In genomic region chr7:130142654-130143333, GRCh38 we compare ENCODE assay signal across 15 cellular contexts.
A peak's percentile ranks its signal among the peaks of the same experiment; 100 is the strongest.
DNase-seq lines count a peak whose midpoint lies in the region; ATAC-seq and TF ChIP-seq lines count a peak whose summit lies in the region.
"Had no signal": no experiment of that assay in that cellular context is flagged by ENCODE, and none has a peak within 500 bp of the region (broad histone marks: within the 10 kb centered on the region; RNA-seq: fewer than 3 reads in every experiment).

No MANE protein-coding gene starts in this region.

- H3K27me3 Mint-ChIP-seq in CD8-positive, alpha-beta T cell (ENCODE audit: low read depth): no peaks in the 10 kb centered on the region
- H3K27me3 Mint-ChIP-seq in progenitor cell of endocrine pancreas: no peaks in the 10 kb centered on the region

- H3K9me3 Mint-ChIP-seq in CD8-positive, alpha-beta T cell: no peaks in the 10 kb centered on the region
- no peaks in the 10 kb centered on the region for H3K9me3 Mint-ChIP-seq in progenitor cell of endocrine pancreas (ENCODE audit: low read depth)

- no peaks in the 10 kb centered on the region for H3F3A ChIP-seq in PC-3 (ENCODE audit: low read length, unreplicated experiment)

- no peak for DNase-seq in CD8-positive, alpha-beta T cell
- DNase-seq in RWPE2 (ENCODE audit: low spot score) (no peak), left lung (no peak), progenitor cell of endocrine pancreas (ENCODE audit: low spot score, unreplicated experiment) (no peak), T-helper 1 cell (no peak), PC-3 (no peak)
- DNase-seq: activated CD4-positive, CD25-positive, alpha-beta regulatory T cell treated with anti-CD3 and anti-CD28 coated beads, Interleukin-2, amount 50 U/mL, for 72 hours; activated T-cell treated with anti-CD3 and anti-CD28 coated beads, Interleukin-2, amount 50 U/mL, for 1 hour; BE2C; cortex of kidney; NCI-H1930; small intestine had no signal

- CTCF ChIA-PET in CD8-positive, alpha-beta T cell (lab: Charles Lee): no interaction called here
- CTCF ChIA-PET in PC-3 (lab: Charles Lee): no interaction called here

- intact Hi-C loops in CD8-positive, alpha-beta T cell (cut with DNase I, micrococcal nuclease): no loop called here
- intact Hi-C loops in left lung (cut with DNase I): no loop called here
- intact Hi-C loops in PC-3 (cut with micrococcal nuclease): no loop called here

- no peak overlapping the region for H3K9ac ChIP-seq in PC-3 (ENCODE audit: low read length)

- H4K20me1 ChIP-seq in PC-3 (ENCODE audit: low read length): no peaks in the 10 kb centered on the region

- no peak overlapping the region for H3K27ac Mint-ChIP-seq in CD8-positive, alpha-beta T cell
- H3K27ac Mint-ChIP-seq in progenitor cell of endocrine pancreas: peak overlapping the region; percentile 54

- H3K27me3 ChIP-seq in CD8-positive, alpha-beta T cell (ENCODE audit: insufficient read depth, low read length): no peaks in the 10 kb centered on the region
- no peaks in the 10 kb centered on the region for H3K27me3 ChIP-seq in RWPE2 (ENCODE audit: insufficient read depth, poor library complexity, severe bottlenecking)
- no peaks in the 10 kb centered on the region for H3K27me3 ChIP-seq in left lung
- no peaks in the 10 kb centered on the region for H3K27me3 ChIP-seq in PC-3 (ENCODE audit: low read length)
- H3K27me3 ChIP-seq: BE2C had no signal

- H2AFZ ChIP-seq in PC-3 (ENCODE audit: low read length): no peak overlapping the region

- H3K4me3 Mint-ChIP-seq in CD8-positive, alpha-beta T cell: peak overlapping the region; percentile 51
- H3K4me3 Mint-ChIP-seq in progenitor cell of endocrine pancreas (ENCODE audit: low read depth): no peak overlapping the region

- no peak for ATAC-seq in CD8-positive, alpha-beta T cell
- ATAC-seq in RWPE2 (ENCODE audit: low read depth): no peak
- ATAC-seq in left lung: no peak
- no peak for ATAC-seq in HG02938 (IDR thresholded peaks at IDR 0.05; ENCODE audit: unreplicated experiment)
- ATAC-seq in HG02610 (IDR thresholded peaks at IDR 0.05; ENCODE audit: unreplicated experiment): no peak
- no peak for ATAC-seq in PC-3
- ATAC-seq: left colon had no signal

- no TSS peak for BruUV-seq in PC-3 (replicated peaks; lab: Mats Ljungman, UMichigan)

- H3K36me3 Mint-ChIP-seq in CD8-positive, alpha-beta T cell: peaks cover 8% of the 10 kb centered on the region
- H3K36me3 Mint-ChIP-seq in progenitor cell of endocrine pancreas (ENCODE audit: insufficient read depth): peaks cover 4% of the 10 kb centered on the region

- H3K4me1 Mint-ChIP-seq in CD8-positive, alpha-beta T cell (ENCODE audit: low read depth): peaks cover 15% of the 10 kb centered on the region
- H3K4me1 Mint-ChIP-seq in progenitor cell of endocrine pancreas (ENCODE audit: low read depth): peaks cover 31% of the 10 kb centered on the region

- POLR2A ChIA-PET in CD8-positive, alpha-beta T cell (lab: Charles Lee): no interaction called here
- POLR2A ChIA-PET in PC-3 (lab: Charles Lee; ENCODE audit: unreplicated experiment): no interaction called here

- no peaks in the 10 kb centered on the region for H3K36me3 ChIP-seq in CD8-positive, alpha-beta T cell (ENCODE audit: insufficient read depth, low read length)
- H3K36me3 ChIP-seq in RWPE2 (ENCODE audit: low read depth): no peaks in the 10 kb centered on the region; the same call in 1 of the 2 replicates
- H3K36me3 ChIP-seq in left lung: peaks cover 0 to 18% of the 10 kb centered on the region in 2 donors
- H3K36me3 ChIP-seq in PC-3 (ENCODE audit: low read depth, low read length): no peaks in the 10 kb centered on the region

- H3K4me3 ChIP-seq in CD8-positive, alpha-beta T cell (ENCODE audit: low read depth, low read length): no peak overlapping the region
- H3K4me3 ChIP-seq in RWPE2 (ENCODE audit: severe bottlenecking): no peak overlapping the region
- no peak overlapping the region for H3K4me3 ChIP-seq in left lung
- H3K4me3 ChIP-seq in PC-3 (ENCODE audit: low read length): no peak overlapping the region

- H3K9me3 ChIP-seq in CD8-positive, alpha-beta T cell (ENCODE audit: low read length): no peaks in the 10 kb centered on the region
- no peaks in the 10 kb centered on the region for H3K9me3 ChIP-seq in RWPE2 (ENCODE audit: severe bottlenecking)
- H3K9me3 ChIP-seq in left lung: no peaks in the 10 kb centered on the region
- H3K9me3 ChIP-seq in PC-3 (ENCODE audit: low read length): no peaks in the 10 kb centered on the region
- H3K9me3 ChIP-seq: BE2C had no signal

- no peak for TF ChIP-seq CTCF in CD8-positive, alpha-beta T cell (IDR thresholded peaks at IDR 0.05)
- no peak for TF ChIP-seq CTCF in RWPE2 (IDR thresholded peaks at IDR 0.05; ENCODE audit: poor library complexity, severe bottlenecking)
- TF ChIP-seq CTCF in left lung (IDR thresholded peaks at IDR 0.05): no peak
- no peak for TF ChIP-seq CTCF in progenitor cell of endocrine pancreas (IDR thresholded peaks at IDR 0.05; ENCODE audit: unreplicated experiment)
- no peak for TF ChIP-seq CTCF in PC-3 (conservative IDR thresholded peaks at IDR 0.05; ENCODE audit: low read depth, low read length)

- no peak overlapping the region for H3K4me2 ChIP-seq in PC-3 (ENCODE audit: low read length)

- no peaks in the 10 kb centered on the region for H3K79me2 ChIP-seq in PC-3 (ENCODE audit: low read length)

- H3K4me1 ChIP-seq in CD8-positive, alpha-beta T cell (ENCODE audit: insufficient read depth, low read length): peaks cover 8% of the 10 kb centered on the region
- H3K4me1 ChIP-seq in RWPE2 (ENCODE audit: insufficient read depth, poor library complexity, severe bottlenecking): peaks cover 12% of the 10 kb centered on the region
- H3K4me1 ChIP-seq in left lung: peaks cover 22 to 24% of the 10 kb centered on the region in 2 donors
- peaks cover 5% of the 10 kb centered on the region; the same call in 1 of the 2 replicates for H3K4me1 ChIP-seq in PC-3 (ENCODE audit: insufficient read depth, low read length)

- no peak overlapping the region for H3K27ac ChIP-seq in CD8-positive, alpha-beta T cell (ENCODE audit: low read depth, low read length)
- H3K27ac ChIP-seq in RWPE2 (ENCODE audit: poor library complexity, severe bottlenecking) (peak overlapping the region; percentile 81), left lung (peak overlapping the region; percentile 75 to 89), PC-3 (ENCODE audit: low read length) (no peak overlapping the region)

- no peaks in the 10 kb centered on the region for H3K9me2 ChIP-seq in PC-3 (replicated peaks; ENCODE audit: low read length)

Comparison
In these comparisons a context has a peak if more than half of its experiments do, and no peak if none do; other contexts are left out.
1. H3K27ac ChIP-seq: peak in RWPE2 (single experiment) and left lung (2 of 2); none in CD8-positive, alpha-beta T cell (single experiment) and PC-3 (single experiment).